ENCODE assay signal across 8 cellular contexts in genomic region chr15:99213187-99213811, GRCh38. TPM values are rescaled to one million over a fixed set of nuclear protein-coding genes. Genes with fewer than 3 reads are reported as not detected.
A peak's percentile ranks its signal among the peaks of the same experiment; 100 is the strongest.
DNase-seq lines count a peak whose midpoint lies in the region; ATAC-seq and TF ChIP-seq lines count a peak whose summit lies in the region.

No MANE protein-coding gene starts in this region.

- intact Hi-C loops in A673 (cut with micrococcal nuclease; ENCODE audit: unreplicated experiment): loop anchor here (1.0 to 5.0 kb wide), 3 partner anchors 108 to 771 kb away; partner anchors contain the start of gene SYNM

- H3K9me3 Mint-ChIP-seq in naive B cell: no peaks in the 10 kb centered on the region
- H3K9me3 Mint-ChIP-seq in stimulated activated effector memory CD8-positive, alpha-beta T cell treated with anti-CD3 and anti-CD28 coated beads, Interleukin-12 subunit alpha, Interleukin-12 subunit beta, amount 100 ng/mL, for 72 hours: no peaks in the 10 kb centered on the region

- no peak overlapping the region for H3K4me3 ChIP-seq in A673 (ENCODE audit: low read depth, low read length, poor library complexity, severe bottlenecking)

- no TSS peak for BruUV-seq in A673 (replicated peaks; lab: Mats Ljungman, UMichigan)

- no peaks in the 10 kb centered on the region for H3K27me3 Mint-ChIP-seq in naive B cell

- TF ChIP-seq CTCF in A673 (conservative IDR thresholded peaks at IDR 0.05; ENCODE audit: low read depth, low read length): peak; percentile 93

- H3K27ac Mint-ChIP-seq in naive B cell: no peak overlapping the region
- H3K27ac Mint-ChIP-seq in stimulated activated effector memory CD8-positive, alpha-beta T cell treated with anti-CD3 and anti-CD28 coated beads, Interleukin-12 subunit alpha, Interleukin-12 subunit beta, amount 100 ng/mL, for 72 hours: no peak overlapping the region

- H3K9me3 ChIP-seq in A673 (ENCODE audit: low read depth, low read length, poor library complexity, severe bottlenecking): no peaks in the 10 kb centered on the region

- H3K36me3 ChIP-seq in A673 (ENCODE audit: insufficient read depth, low read length, poor library complexity, severe bottlenecking): no peaks in the 10 kb centered on the region

- CTCF ChIA-PET in A673 (lab: Charles Lee): interaction anchor here (0.5 to 1.3 kb wide), 2 partner anchors 108 to 150 kb away, joined by 3 read pairs; partner anchors contain the start of gene SYNM

- POLR2A ChIA-PET in A673 (lab: Charles Lee; ENCODE audit: low non-redundant PET): no interaction called here

- H3K27ac ChIP-seq in A673 (ENCODE audit: low read depth, low read length, poor library complexity, severe bottlenecking): no peak overlapping the region

- H3K4me1 ChIP-seq in A673 (ENCODE audit: insufficient read depth, low read length, poor library complexity, severe bottlenecking): no peaks in the 10 kb centered on the region

- H3K4me3 Mint-ChIP-seq in naive B cell: no peak overlapping the region
- H3K4me3 Mint-ChIP-seq in stimulated activated effector memory CD8-positive, alpha-beta T cell treated with anti-CD3 and anti-CD28 coated beads, Interleukin-12 subunit alpha, Interleukin-12 subunit beta, amount 100 ng/mL, for 72 hours: no peak overlapping the region

- DNase-seq in A673 (ENCODE audit: low spot score) (peak; percentile 71), NOMO-1 treated with DMSO at 0.1 percent for 48 hours (lab: John Stamatoyannopoulos, UW; ENCODE audit: unreplicated experiment) (peak; percentile 6), activated T-cell treated with anti-CD3 and anti-CD28 coated beads for 1 hour (ENCODE audit: low read depth) (peak; percentile 49), naive B cell (peak; percentile 21)
- DNase-seq in stimulated activated effector memory CD8-positive, alpha-beta T cell treated with anti-CD3 and anti-CD28 coated beads, Interleukin-12 subunit alpha, Interleukin-12 subunit beta, amount 100 ng/mL, for 72 hours (ENCODE audit: low spot score in 2 of 2): peak; percentile 30 to 74

- H3K36me3 Mint-ChIP-seq in naive B cell: no peaks in the 10 kb centered on the region
- no peaks in the 10 kb centered on the region for H3K36me3 Mint-ChIP-seq in stimulated activated effector memory CD8-positive, alpha-beta T cell treated with anti-CD3 and anti-CD28 coated beads, Interleukin-12 subunit alpha, Interleukin-12 subunit beta, amount 100 ng/mL, for 72 hours

- H3K27me3 ChIP-seq in A673 (replicated peaks; ENCODE audit: insufficient read depth, low read depth, low read length, poor library complexity): no peaks in the 10 kb centered on the region

- H3K4me1 Mint-ChIP-seq in naive B cell: no peaks in the 10 kb centered on the region
- no peaks in the 10 kb centered on the region for H3K4me1 Mint-ChIP-seq in stimulated activated effector memory CD8-positive, alpha-beta T cell treated with anti-CD3 and anti-CD28 coated beads, Interleukin-12 subunit alpha, Interleukin-12 subunit beta, amount 100 ng/mL, for 72 hours

- peak; percentile 59 for ATAC-seq in GM18517 (IDR thresholded peaks at IDR 0.05; ENCODE audit: unreplicated experiment)
- ATAC-seq in HG03457 (IDR thresholded peaks at IDR 0.05; ENCODE audit: unreplicated experiment): peak; percentile 76
- peak; percentile 67 for ATAC-seq in esophagus mucosa
- ATAC-seq in naive B cell (ENCODE audit: low read depth in 2 of 2): peak; percentile 37 to 53
- ATAC-seq in stimulated activated effector memory CD8-positive, alpha-beta T cell treated with anti-CD3 and anti-CD28 coated beads, Interleukin-12 subunit alpha, Interleukin-12 subunit beta, amount 100 ng/mL, for 72 hours: peak; percentile 71

RNA-seq across cellular contexts. Expression of gene TTC23, which starts 36.1 kb away (rescaled TPM):
- 13.4 and 15.9 TPM in 2 replicates for total RNA-seq in A673 (2021)
- 13.9 TPM for total RNA-seq in esophagus mucosa
- 1 to 10 TPM in 1 of 6 donors, under 1 TPM in 2, not detected in 3; 0.58 to 1.1 (median 0.96) TPM for polyA plus RNA-seq in naive B cell (ENCODE audit: low read depth in 6 of 6)

RNA-seq across cellular contexts. Expression of gene LRRC28, which starts 38.0 kb away (rescaled TPM):
- total RNA-seq in A673 (2021) (28.4 and 30.7 TPM in 2 replicates), esophagus mucosa (21.3 TPM)
- 10 to 100 TPM; 20.9 to 41.9 (median 26.9) TPM for polyA plus RNA-seq in naive B cell (ENCODE audit: low read depth in 6 of 6)

Comparison
In these comparisons a context has a peak if more than half of its experiments do, and no peak if none do; other contexts are left out.
1. DNase-seq: peak in every context shown above with its lines; median percentile 71 in A673; 52 in stimulated activated effector memory CD8-positive, alpha-beta T cell treated with anti-CD3 and anti-CD28 coated beads, Interleukin-12 subunit alpha, Interleukin-12 subunit beta, amount 100 ng/mL, for 72 hours; 49 in activated T-cell treated with anti-CD3 and anti-CD28 coated beads for 1 hour; 21 in naive B cell; 6 in NOMO-1 treated with DMSO at 0.1 percent for 48 hours.